In the genomic region with DNA sequence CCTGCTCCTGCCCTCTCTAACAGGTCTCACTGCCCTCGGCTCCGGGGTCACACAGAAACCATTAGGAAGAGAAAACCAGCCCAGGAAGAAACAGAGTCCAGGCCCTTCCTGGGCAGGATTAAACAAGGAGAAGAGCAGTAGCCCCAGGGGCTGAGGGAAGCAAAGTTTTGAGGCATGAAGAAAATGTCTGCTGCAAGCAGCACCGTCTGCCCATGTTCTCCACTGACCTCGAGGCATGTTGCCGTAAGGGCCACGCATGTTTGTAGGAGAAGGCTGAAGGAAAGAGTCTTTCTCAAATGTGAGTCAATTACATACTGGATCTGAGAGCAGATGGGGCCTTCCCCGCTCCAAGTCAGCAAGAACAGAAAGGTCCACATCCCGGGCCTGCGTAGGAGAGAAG, we compare ENCODE assay signal across 17 cellular contexts.
"Had no signal": no experiment of that assay in that cellular context is flagged by ENCODE, and none has a peak within 500 bp of the region (broad histone marks: within the 10 kb centered on the region; RNA-seq: fewer than 3 reads in every experiment).

No MANE protein-coding gene starts in this region.

- H3K4me1 ChIP-seq: uterus had no signal

- H3K27ac ChIP-seq: lower lobe of right lung, ovary, psoas muscle, sigmoid colon, thoracic aorta, tibial nerve, upper lobe of right lung, uterus had no signal

- H3K27me3 Mint-ChIP-seq: naive thymus-derived CD8-positive, alpha-beta T cell had no signal

- H3K9me3 Mint-ChIP-seq: naive thymus-derived CD8-positive, alpha-beta T cell; nephron progenitor cell had no signal

- DNase-seq: effector CD8-positive, alpha-beta T cell; erythroblast; head of caudate nucleus; left ventricle myocardium superior; lower lobe of right lung; naive thymus-derived CD8-positive, alpha-beta T cell; nephron progenitor cell; occipital lobe; posterior cingulate gyrus; sigmoid colon; stimulated activated naive CD4-positive, alpha-beta T cell treated with Interleukin-2 at 50 U/mL for 16 hours; upper lobe of right lung; uterus had no signal

- H3K36me3 ChIP-seq: ovary, uterus had no signal

- H3K9me3 ChIP-seq: lower lobe of right lung, ovary, psoas muscle, sigmoid colon, thoracic aorta, tibial nerve, upper lobe of right lung, uterus had no signal

- H3K4me3 Mint-ChIP-seq: naive thymus-derived CD8-positive, alpha-beta T cell; nephron progenitor cell had no signal

- H3K4me3 ChIP-seq: lower lobe of right lung, ovary, psoas muscle, sigmoid colon, thoracic aorta, tibial nerve, upper lobe of right lung, uterus had no signal

- H3K27ac Mint-ChIP-seq: nephron progenitor cell had no signal

- H3K27me3 ChIP-seq: ovary, sigmoid colon, tibial nerve, upper lobe of right lung, uterus had no signal
